Comparison of ENCODE assay signal across 27 cellular contexts in the genomic region with DNA sequence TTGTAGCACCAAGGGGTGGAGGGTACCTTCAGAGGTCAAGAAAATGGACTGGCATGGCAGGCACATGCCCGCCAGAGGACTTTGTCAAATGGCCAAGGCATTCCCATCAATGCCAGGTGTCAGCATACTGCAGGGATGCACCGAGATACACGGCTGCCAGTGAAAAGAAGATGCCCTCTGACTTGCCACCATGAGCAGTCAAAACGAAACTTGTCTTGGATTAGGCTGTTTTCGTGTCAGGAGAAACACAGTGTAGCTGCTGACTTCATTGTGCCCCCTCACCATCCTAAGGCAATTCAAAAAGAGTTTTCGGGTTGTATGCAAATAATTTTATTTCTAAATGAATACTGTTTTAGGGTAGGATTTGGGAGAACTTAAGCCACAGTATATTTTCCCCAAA.
"Had no signal": no experiment of that assay in that cellular context is flagged by ENCODE, and none has a peak within 500 bp of the region (broad histone marks: within the 10 kb centered on the region; RNA-seq: fewer than 3 reads in every experiment).

No MANE protein-coding gene starts in this region.

- FAIRE-seq: urothelium cell line had no signal

- H3K4me1 ChIP-seq: suprapubic skin, testis, thyroid gland, tibial artery, tibial nerve, transverse colon, upper lobe of left lung, upper lobe of right lung, uterus, vagina had no signal

- H3K4me3 ChIP-seq: stomach, suprapubic skin, testis, thoracic aorta, thyroid gland, tibial artery, tibial nerve, transverse colon, upper lobe of left lung, upper lobe of right lung, uterus, vagina had no signal

- H3K27ac ChIP-seq: stomach, suprapubic skin, testis, thoracic aorta, thyroid gland, tibial artery, tibial nerve, transverse colon, upper lobe of left lung, upper lobe of right lung, uterus, vagina had no signal

- ATAC-seq: stimulated activated effector memory CD8-positive, alpha-beta T cell treated with anti-CD3 and anti-CD28 coated beads, Interleukin-12 subunit alpha, Interleukin-12 subunit beta, amount 100 ng/mL, for 72 hours; stimulated activated memory B cell treated with anti-CD40 and anti-IgM and Interleukin-4, amounts not matched to agents 10 μg/mL and 1 μg/mL and 100 μg/mL, for 72 hours; stimulated activated naive B cell treated with anti-CD40 and anti-IgM and Interleukin-4, amounts not matched to agents 10 μg/mL and 1 μg/mL and 100 μg/mL, for 72 hours; stimulated activated naive CD8-positive, alpha-beta T cell treated with anti-CD3 and anti-CD28 coated beads, Interleukin-15, amount 100 ng/mL, for 72 hours; stimulated activated naive CD8-positive, alpha-beta T cell treated with anti-CD3 and anti-CD28 coated beads, Interleukin-15, Interleukin-2, amounts not matched to agents 100 U/mL and 50 U/mL, for 24 hours; upper lobe of right lung had no signal

- DNase-seq: stimulated activated CD4-positive, alpha-beta T cell treated with anti-CD3 and anti-CD28 coated beads, Interleukin-2, amount 100 ng/mL, for 48 hours; stimulated activated CD4-positive, alpha-beta T cell treated with anti-CD3 and anti-CD28 coated beads, Interleukin-4, amount 100 ng/mL, for 1 hour; stimulated activated CD4-positive, alpha-beta T cell treated with anti-CD3 and anti-CD28 coated beads, Interleukin-4, amount 100 ng/mL, for 24 hours; stimulated activated CD4-positive, alpha-beta T cell treated with anti-CD3 and anti-CD28 coated beads, Interleukin-4, amount 100 ng/mL, for 4 hours; stimulated activated CD8-positive, alpha-beta memory T cell treated with anti-CD3 and anti-CD28 coated beads, Interleukin-4, amount 100 ng/mL, for 48 hours; stimulated activated naive B cell treated with anti-CD40 and anti-IgM and Interleukin-4, amounts not matched to agents 10 μg/mL and 1 μg/mL and 100 μg/mL, for 72 hours; stimulated activated naive CD4-positive, alpha-beta T cell; stimulated activated naive CD4-positive, alpha-beta T cell treated with Interleukin-2 at 50 U/mL for 16 hours; stimulated activated naive CD8-positive, alpha-beta T cell treated with anti-CD3 and anti-CD28 coated beads, Interleukin-15, amount 100 ng/mL, for 72 hours; stimulated activated naive CD8-positive, alpha-beta T cell treated with anti-CD3 and anti-CD28 coated beads, Interleukin-15, Interleukin-2, amounts not matched to agents 100 U/mL and 50 U/mL, for 24 hours; stomach; substantia nigra; testis; thyroid gland; tibial artery; transverse colon; trophoblast cell; upper lobe of left lung; upper lobe of right lung; uterus had no signal

- H3K9me3 ChIP-seq: stomach, suprapubic skin, testis, thoracic aorta, thyroid gland, tibial artery, tibial nerve, transverse colon, upper lobe of left lung, upper lobe of right lung, uterus, vagina had no signal

- H3K36me3 ChIP-seq: stomach, suprapubic skin, thoracic aorta, thyroid gland, tibial artery, transverse colon, upper lobe of left lung, upper lobe of right lung, uterus, vagina had no signal

- H3K27me3 ChIP-seq: stomach, suprapubic skin, testis, thyroid gland, tibial artery, tibial nerve, transverse colon, upper lobe of left lung, upper lobe of right lung, uterus, vagina had no signal
